8 cellular contexts compared by ENCODE assay signal in genomic region chr15:72375501-72375845, GRCh38. TPM values are rescaled to one million over a fixed set of nuclear protein-coding genes. Genes with fewer than 3 reads are reported as not detected.
DNase-seq lines count a peak whose midpoint lies in the region; ATAC-seq and TF ChIP-seq lines count a peak whose summit lies in the region.

No MANE protein-coding gene starts in this region.

- peak overlapping the region; percentile 65 for H3K4me2 ChIP-seq in SU-DHL-6 (ENCODE audit: low read depth, low read length, poor library complexity, severe bottlenecking)

- H3K27me3 ChIP-seq in SU-DHL-6 (ENCODE audit: low read length), result no peaks in the 10 kb centered on the region

- TF ChIP-seq CTCF in SU-DHL-6 (IDR thresholded peaks at IDR 0.05; ENCODE audit: insufficient read depth, low read length, poor library complexity, severe bottlenecking), result no peak
- TF ChIP-seq CTCF in foreskin fibroblast (IDR thresholded peaks at IDR 0.05; ENCODE audit: low read depth, low read length), result no peak
- no peak for TF ChIP-seq CTCF in omental fat pad (IDR thresholded peaks at IDR 0.05)

- H2AFZ ChIP-seq in SU-DHL-6 (ENCODE audit: low read depth, low read length, severe bottlenecking), result peak overlapping the region; percentile 83

- H3K79me2 ChIP-seq in SU-DHL-6 (ENCODE audit: insufficient read depth, low read length), result peaks cover 39% of the 10 kb centered on the region

- peak overlapping the region; percentile 75 for H3K9ac ChIP-seq in SU-DHL-6 (ENCODE audit: low read length)

- peak; percentile 39 for ATAC-seq in HG03045 (IDR thresholded peaks at IDR 0.05; ENCODE audit: unreplicated experiment)
- ATAC-seq in omental fat pad (ENCODE audit: low FRiP score), result peak; percentile 41

- H3K36me3 ChIP-seq in SU-DHL-6 (ENCODE audit: low read length), result no peaks in the 10 kb centered on the region

- H3K9me3 ChIP-seq in SU-DHL-6 (ENCODE audit: insufficient read depth, low read length), result no peaks in the 10 kb centered on the region

- DNase-seq in stimulated activated CD8-positive, alpha-beta memory T cell treated with anti-CD3 and anti-CD28 coated beads, Interleukin-15, amount 100 ng/mL, for 1 hour (ENCODE audit: low read depth), result peak; percentile 4
- no peak for DNase-seq in stimulated activated CD8-positive, alpha-beta memory T cell treated with anti-CD3 and anti-CD28 coated beads, Interleukin-4, amount 100 ng/mL, for 48 hours
- DNase-seq in foreskin fibroblast, result no peak
- DNase-seq in omental fat pad (ENCODE audit: low spot score), result no peak
- DNase-seq in activated gamma-delta T cell (lab: John Stamatoyannopoulos, UW), result no peak
- no peak for DNase-seq in NCI-H1694 treated with DMSO at 0.1 percent for 48 hours (lab: John Stamatoyannopoulos, UW)

- H3K4me3 ChIP-seq in SU-DHL-6 (ENCODE audit: insufficient read depth, low read length, poor library complexity, severe bottlenecking) (peak overlapping the region; percentile 72), foreskin fibroblast (ENCODE audit: low read depth in 1 of 2, low read length in 2 of 2) (peak overlapping the region; percentile 75 to 85)

- H3K9me2 ChIP-seq in SU-DHL-6 (replicated peaks; ENCODE audit: insufficient read depth, low read length), result no peaks in the 10 kb centered on the region

- H4K20me1 ChIP-seq in SU-DHL-6 (ENCODE audit: low read depth, low read length), result no peaks in the 10 kb centered on the region

- peaks cover 8% of the 10 kb centered on the region; the same call in 1 of the 2 replicates for H3F3A ChIP-seq in SU-DHL-6 (ENCODE audit: insufficient read depth)

- peak overlapping the region; percentile 15; the same call in 1 of the 2 replicates for H3K27ac ChIP-seq in SU-DHL-6 (ENCODE audit: low read depth, low read length)

RNA-seq across cellular contexts. Expression of gene HEXA, which starts 0.3 kb away (rescaled TPM):
- total RNA-seq in omental fat pad, result 100 to 1,000 TPM in 1 of 4 donors, 10 to 100 TPM in 3; 66.4 to 104 (median 74.5) TPM

RNA-seq across cellular contexts. Expression of gene TMEM202, which starts 22.6 kb away (rescaled TPM):
- not detected for total RNA-seq in omental fat pad

RNA-seq across cellular contexts. Expression of gene CELF6, which starts 55.5 kb away (rescaled TPM):
- 1 to 10 TPM; 1.3 to 4.9 (median 1.9) TPM for total RNA-seq in omental fat pad
